25 cellular contexts compared by ENCODE assay signal in genomic region chr10:113037222-113037621, GRCh38.
DNase-seq lines count a peak whose midpoint lies in the region; ATAC-seq and TF ChIP-seq lines count a peak whose summit lies in the region.
"Had no signal": no experiment of that assay in that cellular context is flagged by ENCODE, and none has a peak within 500 bp of the region (broad histone marks: within the 10 kb centered on the region; RNA-seq: fewer than 3 reads in every experiment).

No MANE protein-coding gene starts in this region.

- H3K36me3 ChIP-seq in Panc1 (ENCODE audit: control insufficient read depth, insufficient read depth, low read length) (no peaks in the 10 kb centered on the region), ascending aorta (no peaks in the 10 kb centered on the region), hepatocyte (replicated peaks; ENCODE audit: insufficient read depth, low read depth) (no peaks in the 10 kb centered on the region), subcutaneous abdominal adipose tissue (ENCODE audit: control insufficient read depth in 5 of 5, insufficient read depth in 5 of 5, low read length in 5 of 5) (peaks cover 0 to 7% (median 3%) of the 10 kb centered on the region in 5 donors)

- no peaks in the 10 kb centered on the region for H3K9me2 ChIP-seq in hepatocyte (replicated peaks; ENCODE audit: insufficient read depth)

- H3K4me1 ChIP-seq in Panc1 (ENCODE audit: control insufficient read depth, insufficient read depth, low read length): peaks cover 20% of the 10 kb centered on the region
- peaks cover 8 to 37% of the 10 kb centered on the region in 2 donors for H3K4me1 ChIP-seq in ascending aorta
- H3K4me1 ChIP-seq in hepatocyte (ENCODE audit: insufficient read depth): peaks cover 20% of the 10 kb centered on the region
- H3K4me1 ChIP-seq in subcutaneous abdominal adipose tissue (ENCODE audit: control insufficient read depth in 5 of 5, insufficient read depth in 5 of 5, low read length in 5 of 5): peaks cover 2 to 34% (median 25%) of the 10 kb centered on the region in 5 donors

- 62% methylated on average over 2 of the region's 2 CpGs for WGBS in hepatocyte (ENCODE audit: low lambda C conversion rate, missing lambda C conversion rate)

- no peak for ATAC-seq in Panc1
- ATAC-seq: HCT116 had no signal

- no TSS peak for BruUV-seq in Panc1 (replicated peaks; lab: Mats Ljungman, UMichigan)

- H4K20me1 ChIP-seq in hepatocyte (ENCODE audit: insufficient read depth, poor library complexity, severe bottlenecking): peaks cover 54% of the 10 kb centered on the region

- intact Hi-C loops in Panc1 (cut with micrococcal nuclease; ENCODE audit: unreplicated experiment) (no loop called here), ascending aorta (cut with DNase I) (loop anchor here (2.0 to 5.0 kb wide), 2 partner anchors 16 to 75 kb away; no protein-coding TSS in a partner anchor)

- in situ Hi-C loops in Panc1 (cut with HindIII; ENCODE audit: low pct_unique_long_range_greater_than_20kb, low sequenced_read_pairs): no loop called here

- H3K4me3 ChIP-seq in Panc1 (ENCODE audit: low read depth in 2 of 2, low read length in 2 of 2): no peak overlapping the region
- no peak overlapping the region for H3K4me3 ChIP-seq in ascending aorta
- H3K4me3 ChIP-seq in hepatocyte: no peak overlapping the region
- no peak overlapping the region for H3K4me3 ChIP-seq in subcutaneous abdominal adipose tissue (ENCODE audit: low read depth in 1 of 5, low read length in 5 of 5)
- H3K4me3 ChIP-seq: Peyer's patch had no signal

- H2AFZ ChIP-seq in hepatocyte: no peak overlapping the region

- POLR2A ChIA-PET in Panc1 (lab: Charles Lee): no interaction called here

- no peak overlapping the region for H3K4me2 ChIP-seq in hepatocyte
- H3K4me2 ChIP-seq: KMS-11 had no signal

- H3K9ac ChIP-seq in subcutaneous abdominal adipose tissue (ENCODE audit: low read length in 5 of 5): no peak overlapping the region
- H3K9ac ChIP-seq: KMS-11 had no signal

- DNase-seq in Panc1 (ENCODE audit: low read depth, low spot score) (no peak), ascending aorta (ENCODE audit: low spot score in 2 of 2) (peak in 1 of 2 donors; percentile 38), hepatocyte (ENCODE audit: low spot score) (no peak), HuH-7 (ENCODE audit: low spot score) (no peak), NCI-H1436 (lab: John Stamatoyannopoulos, UW) (no peak), NOMO-1 treated with DMSO at 0.1 percent for 48 hours (lab: John Stamatoyannopoulos, UW; ENCODE audit: unreplicated experiment) (no peak), T-helper 1 cell (no peak)
- DNase-seq: AML-193; C1 segment of cervical spinal cord; CD4-positive, alpha-beta memory T cell; COR-L47; DMS53; MM.1S; NCI-H1417; NCI-H1694 treated with DMSO at 0.1 percent for 48 hours; NCI-H2081; NCI-H2171; NCI-H226; NCI-H510A; NCI-H69; Peyer's patch; SIG-M5 had no signal

- TF ChIP-seq CTCF in Panc1 (IDR thresholded peaks at IDR 0.05): no peak
- no peak for TF ChIP-seq CTCF in ascending aorta (IDR thresholded peaks at IDR 0.05)
- TF ChIP-seq CTCF in hepatocyte (IDR thresholded peaks at IDR 0.05; ENCODE audit: poor library complexity): no peak

- H3K27me3 ChIP-seq in Panc1 (ENCODE audit: control insufficient read depth, insufficient read depth, low read length) (no peaks in the 10 kb centered on the region), ascending aorta (no peaks in the 10 kb centered on the region), hepatocyte (no peaks in the 10 kb centered on the region), subcutaneous abdominal adipose tissue (ENCODE audit: control insufficient read depth in 5 of 5, insufficient read depth in 4 of 5, low read length in 5 of 5) (no peaks in the 10 kb centered on the region)
- H3K27me3 ChIP-seq: Peyer's patch had no signal

- H3K27ac ChIP-seq in Panc1 (ENCODE audit: low read length): 0 out of 2 replicates have a peak overlapping the region, but pooled peaks have one; percentile 14
- peak overlapping the region; percentile 63 to 82 for H3K27ac ChIP-seq in ascending aorta
- H3K27ac ChIP-seq in hepatocyte: peak overlapping the region; percentile 86
- peak overlapping the region; percentile 63 for H3K27ac ChIP-seq in subcutaneous abdominal adipose tissue (ENCODE audit: low read depth, low read length)
- H3K27ac ChIP-seq: KMS-11, Peyer's patch had no signal

- H3K79me2 ChIP-seq in hepatocyte: peaks cover 97% of the 10 kb centered on the region

- H3K9me3 ChIP-seq in Panc1 (ENCODE audit: control insufficient read depth, insufficient read depth, low read depth, low read length): no peaks in the 10 kb centered on the region
- H3K9me3 ChIP-seq in ascending aorta: no peaks in the 10 kb centered on the region
- H3K9me3 ChIP-seq in hepatocyte (ENCODE audit: low read depth): no peaks in the 10 kb centered on the region
- no peaks in the 10 kb centered on the region for H3K9me3 ChIP-seq in subcutaneous abdominal adipose tissue (ENCODE audit: control insufficient read depth in 5 of 5, low read length in 5 of 5)
- H3K9me3 ChIP-seq: Peyer's patch had no signal

- CTCF ChIA-PET in Panc1 (lab: Charles Lee): no interaction called here

Comparison
In these comparisons a context has a peak if more than half of its experiments do, and no peak if none do; other contexts are left out.
1. H3K27ac ChIP-seq: peak in every context shown above with its lines; median percentile 86 in hepatocyte; 72 in ascending aorta; 63 in subcutaneous abdominal adipose tissue; 14 in Panc1.